In genomic region chr10:78780551-78780961, GRCh38 we compare ENCODE assay signal across 21 cellular contexts.
DNase-seq lines count a peak whose midpoint lies in the region; ATAC-seq and TF ChIP-seq lines count a peak whose summit lies in the region.
"Had no signal": no experiment of that assay in that cellular context is flagged by ENCODE, and none has a peak within 500 bp of the region (broad histone marks: within the 10 kb centered on the region; RNA-seq: fewer than 3 reads in every experiment).

No MANE protein-coding gene starts in this region.

- H3K27me3 Mint-ChIP-seq in CD14-positive monocyte (ENCODE audit: low read depth in 3 of 3) = peaks cover 2 to 16% (median 4%) of the 10 kb centered on the region in 3 donors

- peaks cover 13 to 64% (median 29%) of the 10 kb centered on the region in 9 donors for H3K4me1 ChIP-seq in heart right ventricle
- peaks cover 0 to 18% (median 6%) of the 10 kb centered on the region in 4 donors for H3K4me1 ChIP-seq in right lobe of liver

- peaks cover 3% of the 10 kb centered on the region for H3K4me1 Mint-ChIP-seq in CD14-positive monocyte

- H3K36me3 Mint-ChIP-seq in CD14-positive monocyte = no peaks in the 10 kb centered on the region
- H3K36me3 Mint-ChIP-seq: IgD-negative memory B cell had no signal

- peaks cover 0 to 10% (median 3%) of the 10 kb centered on the region in 7 donors for H3K9me3 Mint-ChIP-seq in CD14-positive monocyte
- H3K9me3 Mint-ChIP-seq: CD4-positive, alpha-beta T cell had no signal

- peak; percentile 22 for DNase-seq in CD14-positive monocyte (ENCODE audit: low spot score)
- peak; percentile 67 to 72 for DNase-seq in heart right ventricle
- DNase-seq in right lobe of liver = peak; percentile 41 to 74 (median 53)
- DNase-seq in sciatic nerve (ENCODE audit: low spot score) = peak; percentile 45
- DNase-seq in GM19240 (ENCODE audit: insufficient read length, low spot score) = no peak
- DNase-seq in iPS-NIHi7 (ENCODE audit: extremely low spot score) = no peak
- DNase-seq: BE2C, Caco-2, GDM1, HCEC 1CT, Kasumi-1, MG63, NCI-H1092, NCI-H1436 treated with DMSO at 0.1 percent for 48 hours, NCI-H2029, NCI-H2171, NCI-H446 had no signal

- H3K27me3 ChIP-seq in heart right ventricle = no peaks in the 10 kb centered on the region
- H3K27me3 ChIP-seq in right lobe of liver = no peaks in the 10 kb centered on the region
- H3K27me3 ChIP-seq: BE2C, MG63 had no signal

- ATAC-seq in heart right ventricle = peak; percentile 37 to 85 (median 70)
- peak in 3 of 4 donors; percentile 48 to 66 (median 54) for ATAC-seq in right lobe of liver
- ATAC-seq in sciatic nerve = no peak
- no peak for ATAC-seq in HG03354 (IDR thresholded peaks at IDR 0.05; ENCODE audit: poor library complexity, severe bottlenecking, unreplicated experiment)
- ATAC-seq: Panc1 had no signal

- H3K27ac Mint-ChIP-seq in CD14-positive monocyte = no peak overlapping the region
- H3K27ac Mint-ChIP-seq: CD4-positive, alpha-beta T cell; IgD-negative memory B cell had no signal

- no peak overlapping the region for H3K4me3 Mint-ChIP-seq in CD14-positive monocyte
- H3K4me3 Mint-ChIP-seq: CD4-positive, alpha-beta T cell; IgD-negative memory B cell had no signal

- H3K4me3 ChIP-seq in heart right ventricle (no peak overlapping the region), right lobe of liver (no peak overlapping the region)
- H3K4me3 ChIP-seq: MG63 had no signal

- TF ChIP-seq POLR2A in right lobe of liver (IDR thresholded peaks at IDR 0.05) = no peak

- 77 to 78% methylated on average over 8 of the region's 8 CpGs for WGBS in heart right ventricle, 2 donors
- WGBS in right lobe of liver (ENCODE audit: insufficient coverage, low coverage, low lambda C conversion rate, missing lambda C conversion rate) = no CpG with 5 or more reads among the region's 8 CpGs

- H3K9me3 ChIP-seq in heart right ventricle = peaks cover 0 to 6% (median 0%) of the 10 kb centered on the region in 11 donors
- H3K9me3 ChIP-seq in right lobe of liver = no peaks in the 10 kb centered on the region
- H3K9me3 ChIP-seq: BE2C, Caco-2, MG63 had no signal

- no peak for TF ChIP-seq CTCF in CD14-positive monocyte (IDR thresholded peaks at IDR 0.05)
- TF ChIP-seq CTCF in heart right ventricle (IDR thresholded peaks at IDR 0.05) = peak in 3 of 9 donors; percentile 25 to 44 (median 42)
- TF ChIP-seq CTCF in right lobe of liver (IDR thresholded peaks at IDR 0.05) = no peak

- intact Hi-C loops in CD14-positive monocyte (cut with micrococcal nuclease) (loop anchor here in 1 of 2 donors (10.0 kb wide), 1 partner anchor 126 kb away; no protein-coding TSS in a partner anchor), heart right ventricle (cut with DNase I) (no loop called here), right lobe of liver (cut with DNase I) (no loop called here), sciatic nerve (cut with DNase I) (no loop called here)

- H3K27ac ChIP-seq in heart right ventricle (peak overlapping the region in 5 of 10 donors; percentile 21 to 71 (median 42)), right lobe of liver (no peak overlapping the region)

- H3K36me3 ChIP-seq in heart right ventricle (no peaks in the 10 kb centered on the region), right lobe of liver (no peaks in the 10 kb centered on the region)
- H3K36me3 ChIP-seq: BE2C, MG63 had no signal

Comparison
In these comparisons a context has a peak if more than half of its experiments do, and no peak if none do; other contexts are left out.
1. DNase-seq: peak in CD14-positive monocyte (single experiment), heart right ventricle (2 of 2), right lobe of liver (3 of 3) and sciatic nerve (single experiment); none in GM19240 (single experiment) and iPS-NIHi7 (single experiment).
2. ATAC-seq: peak in heart right ventricle (8 of 8) and right lobe of liver (3 of 4); none in sciatic nerve (single experiment) and HG03354 (single experiment).